In genomic region chr14:34482463-34482862, GRCh38 we compare ENCODE assay signal across 1 cellular context.
TF ChIP-seq lines count a peak whose summit lies in the region.

No MANE protein-coding gene starts in this region.

TF ChIP-seq in HepG2, 621 proteins besides CTCF, POLR2A, EP300 and RAD21:
- TF ChIP-seq ZNF441 (CRISPR knock-in tag; IDR thresholded peaks at IDR 0.05; ENCODE audit: borderline replicate concordance) (no peak), SMAD1 (CRISPR knock-in tag; IDR thresholded peaks at IDR 0.05; ENCODE audit: borderline replicate concordance, low read depth) (no peak), PRPF4 (IDR thresholded peaks at IDR 0.05; ENCODE audit: low read depth, low read length, poor library complexity, severe bottlenecking) (no peak), ZNF687 (CRISPR knock-in tag; IDR thresholded peaks at IDR 0.05) (no peak), ZNF766 (CRISPR knock-in tag; IDR thresholded peaks at IDR 0.05; ENCODE audit: borderline replicate concordance) (0 out of 2 replicates have a peak, but pooled peaks have one; percentile 61)
TF ChIP-seq in HepG2: peak in this region for 1.
